Comparison of ENCODE assay signal across 10 cellular contexts in genomic region chr10:132389631-132390454, GRCh38. TPM values are rescaled to one million over a fixed set of nuclear protein-coding genes. Genes with fewer than 3 reads are reported as not detected.
DNase-seq lines count a peak whose midpoint lies in the region; FAIRE-seq and TF ChIP-seq lines count a peak whose summit lies in the region.
"Had no signal": no experiment of that assay in that cellular context is flagged by ENCODE, and none has a peak within 500 bp of the region (broad histone marks: within the 10 kb centered on the region; RNA-seq: fewer than 3 reads in every experiment).

No MANE protein-coding gene starts in this region.

- no peak for TF ChIP-seq POLR2A in adrenal gland (IDR thresholded peaks at IDR 0.05)

- no peaks in the 10 kb centered on the region for H3K23me2 ChIP-seq in H9 (ENCODE audit: insufficient read length, low read depth, low read length, poor library complexity, severe bottlenecking)

- no peak overlapping the region for H3K23ac ChIP-seq in H9 (ENCODE audit: insufficient read length, low read depth, low read length)

- H3K18ac ChIP-seq in H9 (ENCODE audit: insufficient read length, low read depth, low read length), result no peak overlapping the region

- no peak overlapping the region for H2AFZ ChIP-seq in H9 (ENCODE audit: low read length)

- H3K4me2 ChIP-seq in H9 (ENCODE audit: insufficient read depth, insufficient read length, low read length), result no peak overlapping the region

- H3K4me1 ChIP-seq in H9 (ENCODE audit: insufficient read depth, low read length) (no peaks in the 10 kb centered on the region), adrenal gland (replicated peaks in 1 of 2) (peaks cover 13 to 14% of the 10 kb centered on the region in 2 donors)

- intact Hi-C loops in adrenal gland (cut with DNase I), result loop anchor here (2.0 to 10.0 kb wide), 4 partner anchors 57 to 255 kb away; no protein-coding TSS in a partner anchor

- H4K8ac ChIP-seq in H9 (replicated peaks; ENCODE audit: insufficient read length, low read depth, low read length), result no peak overlapping the region

- no peak overlapping the region for H3K14ac ChIP-seq in H9 (ENCODE audit: insufficient read depth, low read length)

- no peak overlapping the region for H3K4me3 ChIP-seq in adrenal gland

- no peak overlapping the region for H2BK12ac ChIP-seq in H9 (ENCODE audit: insufficient read length, low read depth, low read length)

- CTCF ChIA-PET in HEK293T (lab: Yijun Ruan, JAX), result no interaction called here

- H3K79me2 ChIP-seq in H9 (ENCODE audit: insufficient read depth, low read length), result no peaks in the 10 kb centered on the region

- H2BK120ac ChIP-seq in H9 (ENCODE audit: low read depth, low read length, poor library complexity, severe bottlenecking), result no peak overlapping the region

- H3K9ac ChIP-seq in H9 (ENCODE audit: extremely low read depth, insufficient read length, low read length), result no peak overlapping the region

- H3K27ac ChIP-seq in H9 (ENCODE audit: insufficient read length, low read depth, low read length) (no peak overlapping the region), adrenal gland (peak overlapping the region in 4 of 5 donors; percentile 45 to 83 (median 74))
- H3K27ac ChIP-seq: 22Rv1 had no signal

- H4K5ac ChIP-seq in H9 (ENCODE audit: insufficient read length, low read depth, low read length), result no peak overlapping the region

- H2BK15ac ChIP-seq in H9 (ENCODE audit: low read depth, low read length), result no peak overlapping the region

- H4K91ac ChIP-seq in H9 (ENCODE audit: insufficient read length, low read depth, low read length), result no peak overlapping the region

- H3K27me3 Mint-ChIP-seq in H9 (ENCODE audit: low read depth) (peaks cover 7% of the 10 kb centered on the region), nephron (ENCODE audit: low read depth) (no peaks in the 10 kb centered on the region), immature natural killer cell (ENCODE audit: low read depth in 3 of 3) (peaks cover 12 to 14% (median 12%) of the 10 kb centered on the region in 3 donors)

- peaks cover 7 to 8% of the 10 kb centered on the region in 2 experiments for H3K9me3 Mint-ChIP-seq in H9
- H3K9me3 Mint-ChIP-seq in nephron, result peaks cover 3% of the 10 kb centered on the region
- H3K9me3 Mint-ChIP-seq in immature natural killer cell, result peaks cover 0 to 1% (median 0%) of the 10 kb centered on the region in 6 donors

- no peak overlapping the region for H2AK5ac ChIP-seq in H9 (ENCODE audit: insufficient read length, low read length)

- H2BK20ac ChIP-seq in H9 (ENCODE audit: low read depth, low read length, poor library complexity, severe bottlenecking), result no peak overlapping the region

- no peak overlapping the region for H3K56ac ChIP-seq in H9 (ENCODE audit: insufficient read length, low read depth, low read length)

- H3T11ph ChIP-seq in H9 (ENCODE audit: low read length), result no peak overlapping the region

- no peak overlapping the region for H2BK5ac ChIP-seq in H9 (ENCODE audit: insufficient read length, low read length)

- H3K4ac ChIP-seq in H9 (ENCODE audit: low read depth, low read length), result no peak overlapping the region

- H3K27me3 ChIP-seq in H9 (ENCODE audit: insufficient read depth, low read length) (no peaks in the 10 kb centered on the region), adrenal gland (no peaks in the 10 kb centered on the region)

- TF ChIP-seq CTCF in H9 (conservative IDR thresholded peaks at IDR 0.05) (no peak), adrenal gland (IDR thresholded peaks at IDR 0.05) (no peak), nephron (IDR thresholded peaks at IDR 0.05; ENCODE audit: unreplicated experiment in 3 of 3) (no peak)

- H3K27ac Mint-ChIP-seq in H9, result no peak overlapping the region
- H3K27ac Mint-ChIP-seq in nephron, result peak overlapping the region; percentile 27 to 69 (median 48)
- peak overlapping the region in 2 of 6 donors; percentile 14 to 28 for H3K27ac Mint-ChIP-seq in immature natural killer cell

- DNase-seq in DMS153 (lab: John Stamatoyannopoulos, UW) (peak; percentile 57), DMS153 treated with DMSO at 0.1 percent for 48 hours (lab: John Stamatoyannopoulos, UW; ENCODE audit: unreplicated experiment) (no peak), H9 (peak; percentile 77), adrenal gland (peak in 6 of 7 donors; percentile 21 to 61 (median 34)), immature natural killer cell (no peak), GM19239 (ENCODE audit: insufficient read length, low spot score) (no peak), HEK293T (ENCODE audit: extremely low spot score) (no peak)

- POLR2A ChIA-PET in HEK293T (lab: Yijun Ruan, JAX), result no interaction called here

- WGBS in H9 (ENCODE audit: extremely low coverage, insufficient read length, low lambda C conversion rate), result no CpG with 5 or more reads among the region's 15 CpGs
- 56 to 69% (median 65%) methylated on average over 12 to 15 of the region's 15 CpGs for WGBS in adrenal gland, 4 donors

- H3K79me1 ChIP-seq in H9 (ENCODE audit: insufficient read depth, low read depth, low read length, poor library complexity, severe bottlenecking), result no peaks in the 10 kb centered on the region

- H3K4me1 Mint-ChIP-seq in H9 (peaks cover 7 to 14% of the 10 kb centered on the region in 2 experiments), nephron (peaks cover 23% of the 10 kb centered on the region), immature natural killer cell (peaks cover 20 to 21% of the 10 kb centered on the region in 2 donors)

- no peak overlapping the region; a peak in 1 of 5 replicates for H3K4me3 Mint-ChIP-seq in H9
- peak overlapping the region in 1 of 3 experiments; percentile 17 for H3K4me3 Mint-ChIP-seq in nephron
- H3K4me3 Mint-ChIP-seq in immature natural killer cell, result no peak overlapping the region

- H3K36me3 ChIP-seq in adrenal gland (replicated peaks in 1 of 2), result no peaks in the 10 kb centered on the region

- H3K36me3 Mint-ChIP-seq in H9 (ENCODE audit: insufficient read depth in 1 of 3, low read depth in 3 of 3) (peaks cover 0 to 8% (median 7%) of the 10 kb centered on the region in 3 experiments; a peak in 3 of 7 replicates), nephron (ENCODE audit: low read depth) (no peaks in the 10 kb centered on the region), immature natural killer cell (peaks cover 0 to 7% (median 0%) of the 10 kb centered on the region in 3 donors)

- H3K9me3 ChIP-seq in H9 (ENCODE audit: control insufficient read depth, low read depth, low read length) (no peaks in the 10 kb centered on the region), adrenal gland (replicated peaks in 1 of 3) (no peaks in the 10 kb centered on the region)

- no peak for FAIRE-seq in GM19239 (lab: Jason Lieb, UNC)
- FAIRE-seq: endothelial cell of umbilical vein had no signal

- no peaks in the 10 kb centered on the region for H4K20me1 ChIP-seq in H9 (ENCODE audit: control insufficient read depth, insufficient read depth, insufficient read length)

TF ChIP-seq in HEK293T, 16 proteins besides CTCF, POLR2A, EP300 and RAD21:
- TF ChIP-seq FOXK2 (IDR thresholded peaks at IDR 0.05), result no peak
- no peak for TF ChIP-seq SUZ12 (IDR thresholded peaks at IDR 0.05)
- no peak for TF ChIP-seq SP1 (IDR thresholded peaks at IDR 0.05)
- TF ChIP-seq ARNT (IDR thresholded peaks at IDR 0.05), result no peak
- TF ChIP-seq L3MBTL2 (conservative IDR thresholded peaks at IDR 0.05), result no peak
- TF ChIP-seq TARDBP (IDR thresholded peaks at IDR 0.05), result no peak
- TF ChIP-seq NFRKB (IDR thresholded peaks at IDR 0.05), result no peak
- no peak for TF ChIP-seq HDGF (IDR thresholded peaks at IDR 0.05; ENCODE audit: borderline replicate concordance)
- no peak for TF ChIP-seq FOXM1 (IDR thresholded peaks at IDR 0.05; ENCODE audit: borderline replicate concordance)
- no peak for TF ChIP-seq ZNF384 (IDR thresholded peaks at IDR 0.05)
- no peak for TF ChIP-seq ELF4 (IDR thresholded peaks at IDR 0.05)
- TF ChIP-seq CTBP1 (IDR thresholded peaks at IDR 0.05; ENCODE audit: borderline replicate concordance), result no peak
- no peak for TF ChIP-seq BHLHE40 (IDR thresholded peaks at IDR 0.05; ENCODE audit: borderline replicate concordance)
- no peak for TF ChIP-seq PKNOX1 (IDR thresholded peaks at IDR 0.05)
- TF ChIP-seq LEF1 (IDR thresholded peaks at IDR 0.05; ENCODE audit: borderline replicate concordance), result no peak
- no peak for TF ChIP-seq FOXA1 (IDR thresholded peaks at IDR 0.05)

RNA-seq across cellular contexts. Expression of gene PWWP2B, which starts 7.2 kb away (rescaled TPM):
- total RNA-seq in H9 (2021) (9.5 and 10.0 TPM in 2 replicates), adrenal gland (10 to 100 TPM; 31.6 to 75.3 (median 42.2) TPM)
- polyA plus RNA-seq in adrenal gland (10 to 100 TPM in 2 of 3 donors, 1 to 10 TPM in 1; 3.4 to 34.0 (median 33.5) TPM), immature natural killer cell (1 to 10 TPM; 4.0 to 7.3 (median 4.3) TPM)

RNA-seq across cellular contexts. Expression of gene LRRC27, which starts 57.9 kb away (rescaled TPM):
- total RNA-seq in H9 (2021), result 1.9 and 2.7 TPM in 2 replicates
- total RNA-seq in adrenal gland, result 10 to 100 TPM in 4 of 8 donors, 1 to 10 TPM in 4; 6.5 to 17.6 (median 10.5) TPM
- 10 to 100 TPM in 2 of 3 donors, 1 to 10 TPM in 1; 7.0 to 12.1 (median 10.1) TPM for polyA plus RNA-seq in adrenal gland
- 1 to 10 TPM; 3.8 to 8.5 (median 8.2) TPM for polyA plus RNA-seq in immature natural killer cell

Comparison
In these comparisons a context has a peak if more than half of its experiments do, and no peak if none do; other contexts are left out.
1. DNase-seq: peak in DMS153 (single experiment), H9 (single experiment) and adrenal gland (6 of 7); none in DMS153 treated with DMSO at 0.1 percent for 48 hours (single experiment), immature natural killer cell (0 of 3), GM19239 (single experiment) and HEK293T (single experiment).
2. H3K27ac Mint-ChIP-seq: peak in nephron (3 of 3); none in H9 (0 of 3).